ENCODE assay signal across 1 cellular context in genomic region chr10:72638586-72639440, GRCh38.
TF ChIP-seq lines count a peak whose summit lies in the region.

No MANE protein-coding gene starts in this region.

TF ChIP-seq in GM23338, 12 proteins besides CTCF, POLR2A, EP300 and RAD21 (continued from another document):
- TF ChIP-seq EZH2phosphoT487 (IDR thresholded peaks at IDR 0.05; ENCODE audit: unreplicated experiment): no peak
- TF ChIP-seq NANOG (IDR thresholded peaks at IDR 0.05; ENCODE audit: borderline replicate concordance): no peak
- no peak for TF ChIP-seq ZNF331 (CRISPR knock-in tag; IDR thresholded peaks at IDR 0.05; ENCODE audit: low read depth)
- no peak for TF ChIP-seq EZH2 (IDR thresholded peaks at IDR 0.05; ENCODE audit: low read depth, unreplicated experiment)
- no peak for TF ChIP-seq JUNB (IDR thresholded peaks at IDR 0.05; ENCODE audit: unreplicated experiment)
